ENCODE assay signal across 11 cellular contexts in genomic region chr13:97339989-97340361, GRCh38.
A peak's percentile ranks its signal among the peaks of the same experiment; 100 is the strongest.
DNase-seq lines count a peak whose midpoint lies in the region; ATAC-seq and TF ChIP-seq lines count a peak whose summit lies in the region.
"Had no signal": no experiment of that assay in that cellular context is flagged by ENCODE, and none has a peak within 500 bp of the region (broad histone marks: within the 10 kb centered on the region; RNA-seq: fewer than 3 reads in every experiment).

No MANE protein-coding gene starts in this region.

- intact Hi-C loops in gastrocnemius medialis (cut with DNase I; ENCODE audit: low total_unique reads) (no loop called here), right lobe of liver (cut with DNase I) (loop anchor here in 1 of 2 donors (10.0 kb wide), 1 partner anchor 225 kb away; no protein-coding TSS in a partner anchor)

- H3K36me3 ChIP-seq in duodenal mucosa (ENCODE audit: control insufficient read depth in 1 of 2, insufficient read depth in 2 of 2, low read length in 2 of 2) = peaks cover 7 to 32% of the 10 kb centered on the region in 2 donors
- peaks cover 0 to 9% of the 10 kb centered on the region in 2 donors for H3K36me3 ChIP-seq in gastrocnemius medialis
- peaks cover 0 to 17% (median 9%) of the 10 kb centered on the region in 4 donors for H3K36me3 ChIP-seq in right lobe of liver
- H3K36me3 ChIP-seq in SJCRH30 = peaks cover 14% of the 10 kb centered on the region

- peak overlapping the region; percentile 35 for H3K27ac ChIP-seq in duodenal mucosa (ENCODE audit: low read depth, low read length)
- peak overlapping the region; percentile 58 to 76 (median 70) for H3K27ac ChIP-seq in gastrocnemius medialis
- no peak overlapping the region for H3K27ac ChIP-seq in right lobe of liver
- H3K27ac ChIP-seq in SJCRH30 = no peak overlapping the region

- H3K9me3 ChIP-seq in duodenal mucosa (ENCODE audit: control insufficient read depth in 1 of 2, low read length in 2 of 2) (no peaks in the 10 kb centered on the region), gastrocnemius medialis (no peaks in the 10 kb centered on the region), right lobe of liver (no peaks in the 10 kb centered on the region), SJCRH30 (replicated peaks) (no peaks in the 10 kb centered on the region)

- H3K4me3 ChIP-seq in duodenal mucosa (ENCODE audit: low read depth in 1 of 2, low read length in 2 of 2) (peak overlapping the region in 1 of 2 donors; percentile 29), gastrocnemius medialis (no peak overlapping the region), right lobe of liver (no peak overlapping the region), SJCRH30 (no peak overlapping the region)

- H3K9ac ChIP-seq in duodenal mucosa (ENCODE audit: low read depth in 1 of 2, low read length in 2 of 2) = peak overlapping the region; percentile 6 to 14

- peak; percentile 25 for ATAC-seq in GM18498 (IDR thresholded peaks at IDR 0.05; ENCODE audit: unreplicated experiment)
- peak; percentile 6 for ATAC-seq in HG02981 (IDR thresholded peaks at IDR 0.05; ENCODE audit: unreplicated experiment)
- no peak for ATAC-seq in gastrocnemius medialis
- no peak for ATAC-seq in right lobe of liver

- H3K27me3 ChIP-seq in duodenal mucosa (ENCODE audit: control insufficient read depth in 1 of 2, insufficient read depth in 2 of 2, low read length in 2 of 2) (no peaks in the 10 kb centered on the region), gastrocnemius medialis (no peaks in the 10 kb centered on the region), right lobe of liver (no peaks in the 10 kb centered on the region), SJCRH30 (no peaks in the 10 kb centered on the region)

- TF ChIP-seq POLR2A in gastrocnemius medialis (IDR thresholded peaks at IDR 0.05) = no peak
- no peak for TF ChIP-seq POLR2A in right lobe of liver (IDR thresholded peaks at IDR 0.05)

- 72% methylated on average over 6 of the region's 6 CpGs for WGBS in right lobe of liver (ENCODE audit: insufficient coverage, low coverage, low lambda C conversion rate, missing lambda C conversion rate)

- H3K4me1 ChIP-seq in duodenal mucosa (ENCODE audit: control insufficient read depth in 1 of 2, insufficient read depth in 2 of 2, low read length in 2 of 2) (peaks cover 24 to 60% of the 10 kb centered on the region in 2 donors), gastrocnemius medialis (peaks cover 24 to 38% of the 10 kb centered on the region in 2 donors), right lobe of liver (peaks cover 0 to 40% (median 0%) of the 10 kb centered on the region in 4 donors), SJCRH30 (peaks cover 5% of the 10 kb centered on the region)

- DNase-seq in gastrocnemius medialis = no peak
- no peak for DNase-seq in right lobe of liver
- no peak for DNase-seq in epidermal melanocyte (ENCODE audit: insufficient read length, low spot score)
- no peak for DNase-seq in SJCRH30
- no peak for DNase-seq in iPS-NIHi7 (ENCODE audit: extremely low spot score)
- DNase-seq: activated CD4-positive, alpha-beta T cell treated with anti-CD3 and anti-CD28 coated beads, Interleukin-2, amount 10 ng/mL, durations not matched to agents 7 days and 5 days; NCI-H1417; NCI-H748 treated with DMSO at 0.1 percent for 48 hours had no signal

- TF ChIP-seq CTCF in gastrocnemius medialis (IDR thresholded peaks at IDR 0.05 in 4 of 5, conservative IDR thresholded peaks at IDR 0.05 in 1 of 5) (no peak), right lobe of liver (IDR thresholded peaks at IDR 0.05) (no peak)

- in situ Hi-C loops in gastrocnemius medialis (cut with MboI; ENCODE audit: low sequenced_read_pairs in 4 of 4) = loop anchor here in 2 of 4 donors (5.0 to 10.0 kb wide), 3 partner anchors 118 to 228 kb away; partner anchors contain the start of gene MBNL2 (in 1 of the 2)

Comparison
In these comparisons a context has a peak if more than half of its experiments do, and no peak if none do; other contexts are left out.
1. ATAC-seq: peak in GM18498 (single experiment) and HG02981 (single experiment); none in gastrocnemius medialis (0 of 2) and right lobe of liver (0 of 4).
2. H3K27ac ChIP-seq: peak in duodenal mucosa (single experiment) and gastrocnemius medialis (4 of 4); none in right lobe of liver (0 of 3) and SJCRH30 (single experiment).